ENCODE assay signal across 9 cellular contexts in genomic region chr11:5994791-5995190, GRCh38. TPM values are rescaled to one million over a fixed set of nuclear protein-coding genes. Genes with fewer than 3 reads are reported as not detected.
"Had no signal": no experiment of that assay in that cellular context is flagged by ENCODE, and none has a peak within 500 bp of the region (broad histone marks: within the 10 kb centered on the region; RNA-seq: fewer than 3 reads in every experiment).

No MANE protein-coding gene starts in this region.

- H3K4me1 Mint-ChIP-seq: IgD-negative memory B cell had no signal

- H3K9me3 Mint-ChIP-seq: IgD-negative memory B cell had no signal

- H3K36me3 Mint-ChIP-seq: IgD-negative memory B cell had no signal

- FAIRE-seq: HepG2, HTR-8/SVneo, K562 had no signal

- H3K4me3 ChIP-seq: K562 had no signal

- H3K27ac ChIP-seq: HL-60 had no signal

- H3K27ac Mint-ChIP-seq: IgD-negative memory B cell had no signal

- H3K4me3 Mint-ChIP-seq: IgD-negative memory B cell had no signal

- DNase-seq: IMR-90, KBM-7 had no signal

RNA-seq across cellular contexts. Expression of gene OR52L1, which starts 8.0 kb away (rescaled TPM):
- total RNA-seq: HepG2, HT-29, HT1080, IMR-90, K562 had no signal
- polyA plus RNA-seq: HepG2, IgD-negative memory B cell, IMR-90, K562 had no signal

RNA-seq across cellular contexts. Expression of gene OR56A4, which starts 12.0 kb away (rescaled TPM):
- total RNA-seq: HepG2, HT-29, HT1080, IMR-90, K562 had no signal
- polyA plus RNA-seq: HepG2, IgD-negative memory B cell, IMR-90, K562 had no signal

RNA-seq across cellular contexts. Expression of gene OR56A5, which starts 26.5 kb away (rescaled TPM):
- total RNA-seq: HepG2, HT-29, HT1080, IMR-90, K562 had no signal
- polyA plus RNA-seq: HepG2, IgD-negative memory B cell, IMR-90, K562 had no signal

RNA-seq across cellular contexts. Expression of gene OR56A1, which starts 35.8 kb away (rescaled TPM):
- total RNA-seq: HepG2, HT-29, HT1080, IMR-90, K562 had no signal
- polyA plus RNA-seq: HepG2, IgD-negative memory B cell, IMR-90, K562 had no signal

RNA-seq across cellular contexts. Expression of gene OR56A3, which starts 52.7 kb away (rescaled TPM):
- total RNA-seq: HepG2, HT-29, HT1080, IMR-90, K562 had no signal
- polyA plus RNA-seq: HepG2, IgD-negative memory B cell, IMR-90, K562 had no signal
